ENCODE assay signal across 19 cellular contexts in genomic region chr11:65221026-65221425, GRCh38. TPM values are rescaled to one million over a fixed set of nuclear protein-coding genes. Genes with fewer than 3 reads are reported as not detected.
A peak's percentile ranks its signal among the peaks of the same experiment; 100 is the strongest.
DNase-seq lines count a peak whose midpoint lies in the region; ATAC-seq and TF ChIP-seq lines count a peak whose summit lies in the region.
"Had no signal": no experiment of that assay in that cellular context is flagged by ENCODE, and none has a peak within 500 bp of the region (broad histone marks: within the 10 kb centered on the region; RNA-seq: fewer than 3 reads in every experiment).

No MANE protein-coding gene starts in this region.

- H3K27ac Mint-ChIP-seq in CD14-positive monocyte: no peak overlapping the region
- peak overlapping the region; percentile 27 for H3K27ac Mint-ChIP-seq in T-helper 17 cell

- intact Hi-C loops in CD14-positive monocyte (cut with micrococcal nuclease) (no loop called here), posterior vena cava (cut with DNase I) (no loop called here)

- H3K4me3 Mint-ChIP-seq in CD14-positive monocyte: no peak overlapping the region
- H3K4me3 Mint-ChIP-seq in T-helper 17 cell: no peak overlapping the region
- H3K4me3 Mint-ChIP-seq: CD4-positive, alpha-beta memory T cell had no signal

- H3K27me3 Mint-ChIP-seq in CD14-positive monocyte (ENCODE audit: low read depth in 3 of 3): peaks cover 2 to 8% (median 3%) of the 10 kb centered on the region in 3 donors
- peaks cover 24% of the 10 kb centered on the region for H3K27me3 Mint-ChIP-seq in T-helper 17 cell

- no peak for TF ChIP-seq CTCF in CD14-positive monocyte (IDR thresholded peaks at IDR 0.05)

- ATAC-seq in T-helper 17 cell (no peak), HG03442 (IDR thresholded peaks at IDR 0.05; ENCODE audit: unreplicated experiment) (no peak)
- ATAC-seq: A549 had no signal

- no peaks in the 10 kb centered on the region for H3K36me3 Mint-ChIP-seq in CD14-positive monocyte
- H3K36me3 Mint-ChIP-seq in T-helper 17 cell (ENCODE audit: low read depth): no peaks in the 10 kb centered on the region
- H3K36me3 Mint-ChIP-seq: CD4-positive, alpha-beta memory T cell had no signal

- no peaks in the 10 kb centered on the region for H3K9me3 ChIP-seq in T-helper 17 cell (ENCODE audit: control insufficient read depth, low read length, poor library complexity, severe bottlenecking)
- H3K9me3 ChIP-seq: A549 had no signal

- peak; percentile 26 for DNase-seq in CD14-positive monocyte (ENCODE audit: low spot score)
- no peak for DNase-seq in T-helper 17 cell
- peak; percentile 79 for DNase-seq in mesenteric fat pad (ENCODE audit: low spot score)
- DNase-seq in posterior vena cava (ENCODE audit: low spot score): peak; percentile 51
- no peak for DNase-seq in stimulated activated CD4-positive, alpha-beta T cell treated with anti-CD3 and anti-CD28 coated beads, Interleukin-2, amount 100 ng/mL, for 48 hours
- DNase-seq in NCI-H748 treated with DMSO at 0.1 percent for 48 hours (lab: John Stamatoyannopoulos, UW): no peak
- no peak for DNase-seq in NCI-H2081 (lab: John Stamatoyannopoulos, UW)
- DNase-seq: AML-193; CD4-positive, alpha-beta memory T cell; DMS153; DMS79; GDM1; GOT3; H7 had no signal

- H3K4me1 Mint-ChIP-seq in CD14-positive monocyte: peaks cover 42% of the 10 kb centered on the region
- H3K4me1 Mint-ChIP-seq in T-helper 17 cell: peaks cover 17% of the 10 kb centered on the region

- no peaks in the 10 kb centered on the region for H3K9me3 Mint-ChIP-seq in CD14-positive monocyte
- H3K9me3 Mint-ChIP-seq: CD4-positive, alpha-beta memory T cell had no signal

RNA-seq across cellular contexts. Expression of gene CAPN1, which starts 39.3 kb away (rescaled TPM):
- polyA plus RNA-seq in CD14-positive monocyte: 100 to 1,000 TPM; 129 to 140 TPM
- total RNA-seq in T-helper 17 cell (100 to 1,000 TPM; 154 to 190 TPM), mesenteric fat pad (102 TPM), posterior vena cava (100 to 1,000 TPM; 142 to 144 TPM)

RNA-seq across cellular contexts. Expression of gene POLA2, which starts 40.7 kb away (rescaled TPM):
- polyA plus RNA-seq in CD14-positive monocyte: 1 to 10 TPM; 4.0 to 5.2 TPM
- total RNA-seq in T-helper 17 cell: 10 to 100 TPM; 13.0 to 15.4 TPM
- total RNA-seq in mesenteric fat pad: 5.9 TPM
- 1 to 10 TPM; 6.0 to 6.1 TPM for total RNA-seq in posterior vena cava

RNA-seq across cellular contexts. Expression of gene SPDYC, which starts 51.0 kb away (rescaled TPM):
- polyA plus RNA-seq in CD14-positive monocyte: under 1 TPM in 1 of 2 donors, not detected in 1; 0.64 TPM
- total RNA-seq in T-helper 17 cell: under 1 TPM in 1 of 2 donors, not detected in 1; 0.68 TPM
- total RNA-seq in mesenteric fat pad: not detected
- not detected for total RNA-seq in posterior vena cava
- total RNA-seq: CD4-positive, alpha-beta memory T cell; Daoy; HT-29 had no signal
- polyA plus RNA-seq: A549; BJ; CD4-positive, alpha-beta memory T cell had no signal

Comparison
In these comparisons a context has a peak if more than half of its experiments do, and no peak if none do; other contexts are left out.
1. DNase-seq: peak in CD14-positive monocyte (single experiment), mesenteric fat pad (single experiment) and posterior vena cava (single experiment); none in T-helper 17 cell (0 of 3), stimulated activated CD4-positive, alpha-beta T cell treated with anti-CD3 and anti-CD28 coated beads, Interleukin-2, amount 100 ng/mL, for 48 hours (0 of 2), NCI-H748 treated with DMSO at 0.1 percent for 48 hours (single experiment) and NCI-H2081 (0 of 2).